Comparison of ENCODE assay signal across 25 cellular contexts in genomic region chr11:77406396-77406795, GRCh38.
DNase-seq lines count a peak whose midpoint lies in the region; TF ChIP-seq lines count a peak whose summit lies in the region.
"Had no signal": no experiment of that assay in that cellular context is flagged by ENCODE, and none has a peak within 500 bp of the region (broad histone marks: within the 10 kb centered on the region; RNA-seq: fewer than 3 reads in every experiment).

No MANE protein-coding gene starts in this region.

- H3K4me1 Mint-ChIP-seq in CD4-positive, alpha-beta memory T cell, result peaks cover 17 to 27% (median 18%) of the 10 kb centered on the region in 4 donors

- no peak overlapping the region for H3K27ac Mint-ChIP-seq in CD4-positive, alpha-beta memory T cell
- H3K27ac Mint-ChIP-seq: activated naive CD8-positive, alpha-beta T cell treated with anti-CD3 and anti-CD28 coated beads, Interleukin-2, amount 50 U/mL, for 24 hours; B cell; stimulated activated effector memory CD8-positive, alpha-beta T cell treated with anti-CD3 and anti-CD28 coated beads, Interleukin-12 subunit alpha, Interleukin-12 subunit beta, amount 100 ng/mL, for 72 hours had no signal

- H3K9me3 Mint-ChIP-seq in CD4-positive, alpha-beta memory T cell, result peaks cover 0 to 3% (median 0%) of the 10 kb centered on the region in 8 donors
- H3K9me3 Mint-ChIP-seq: CD8-positive, alpha-beta memory T cell; H9; naive thymus-derived CD8-positive, alpha-beta T cell; stimulated activated effector memory CD8-positive, alpha-beta T cell treated with anti-CD3 and anti-CD28 coated beads, Interleukin-12 subunit alpha, Interleukin-12 subunit beta, amount 100 ng/mL, for 72 hours had no signal

- H3K4me3 ChIP-seq in thyroid gland (replicated peaks in 1 of 3), result no peak overlapping the region
- no peak overlapping the region for H3K4me3 ChIP-seq in CD4-positive, alpha-beta memory T cell (ENCODE audit: low read length in 2 of 2)
- H3K4me3 ChIP-seq: colonic mucosa, hepatocyte, lung, SK-N-MC, transverse colon had no signal

- 44 to 46% methylated on average over 3 of the region's 3 CpGs for WGBS in thyroid gland, 2 donors

- peaks cover 0 to 5% of the 10 kb centered on the region in 2 donors for H3K36me3 Mint-ChIP-seq in CD4-positive, alpha-beta memory T cell
- H3K36me3 Mint-ChIP-seq: stimulated activated effector memory CD8-positive, alpha-beta T cell treated with anti-CD3 and anti-CD28 coated beads, Interleukin-12 subunit alpha, Interleukin-12 subunit beta, amount 100 ng/mL, for 72 hours had no signal

- POLR2A ChIA-PET in CD4-positive, alpha-beta memory T cell (lab: Charles Lee; ENCODE audit: partially characterized antibody), result no interaction called here

- intact Hi-C loops in thyroid gland (cut with DNase I), result no loop called here
- intact Hi-C loops in CD4-positive, alpha-beta memory T cell (cut with micrococcal nuclease), result no loop called here

- TF ChIP-seq POLR2A in thyroid gland (IDR thresholded peaks at IDR 0.05), result no peak

- no peak for TF ChIP-seq CTCF in thyroid gland (IDR thresholded peaks at IDR 0.05)

- CTCF ChIA-PET in CD4-positive, alpha-beta memory T cell (lab: Charles Lee; ENCODE audit: partially characterized antibody), result no interaction called here

- H3K4me3 Mint-ChIP-seq in CD4-positive, alpha-beta memory T cell, result no peak overlapping the region
- H3K4me3 Mint-ChIP-seq: activated naive CD8-positive, alpha-beta T cell treated with anti-CD3 and anti-CD28 coated beads, Interleukin-2, amount 50 U/mL, for 24 hours; B cell; CD8-positive, alpha-beta memory T cell; H9; stimulated activated effector memory CD8-positive, alpha-beta T cell treated with anti-CD3 and anti-CD28 coated beads, Interleukin-12 subunit alpha, Interleukin-12 subunit beta, amount 100 ng/mL, for 72 hours had no signal

- no peaks in the 10 kb centered on the region for H3K36me3 ChIP-seq in thyroid gland
- H3K36me3 ChIP-seq in CD4-positive, alpha-beta memory T cell (ENCODE audit: insufficient read depth, low read length), result no peaks in the 10 kb centered on the region
- H3K36me3 ChIP-seq: colonic mucosa, transverse colon had no signal

- DNase-seq in SHP77 treated with DMSO at 0.1 percent for 48 hours (lab: John Stamatoyannopoulos, UW) (peak; percentile 5), SHP77 (lab: John Stamatoyannopoulos, UW) (no peak), NCI-H2029 (lab: John Stamatoyannopoulos, UW) (peak; percentile 13), NCI-H774 (lab: John Stamatoyannopoulos, UW) (peak; percentile 13), thyroid gland (peak; percentile 72 to 74)
- no peak for DNase-seq in stimulated activated CD4-positive, alpha-beta T cell treated with anti-CD3 and anti-CD28 coated beads, Interleukin-4, amount 100 ng/mL, for 24 hours
- DNase-seq in CD4-positive, alpha-beta memory T cell, result no peak
- no peak for DNase-seq in activated CD8-positive, alpha-beta memory T cell treated with anti-CD3 and anti-CD28 coated beads, Interleukin-2, amount 50 U/mL, for 4 hours
- DNase-seq: ACHN; activated naive CD4-positive, alpha-beta T cell; activated naive CD8-positive, alpha-beta T cell treated with anti-CD3 and anti-CD28 coated beads, Interleukin-2, amount 50 U/mL, for 24 hours; CD8-positive, alpha-beta memory T cell; colonic mucosa; DMS 273 treated with DMSO at 0.1 percent for 48 hours; effector CD4-positive, alpha-beta T cell; GDM1; H9; naive thymus-derived CD8-positive, alpha-beta T cell; occipital lobe; transverse colon had no signal

- peak overlapping the region; percentile 2 to 14 (median 13) for H3K27ac ChIP-seq in thyroid gland
- no peak overlapping the region for H3K27ac ChIP-seq in CD4-positive, alpha-beta memory T cell (ENCODE audit: low read depth, low read length)
- H3K27ac ChIP-seq: hepatocyte, SK-N-MC had no signal

- no peaks in the 10 kb centered on the region for H3K27me3 ChIP-seq in thyroid gland
- H3K27me3 ChIP-seq in CD4-positive, alpha-beta memory T cell (ENCODE audit: insufficient read depth, low read length), result no peaks in the 10 kb centered on the region
- H3K27me3 ChIP-seq: colonic mucosa, hepatocyte, transverse colon had no signal

- no peaks in the 10 kb centered on the region for H3K9me3 ChIP-seq in thyroid gland
- no peaks in the 10 kb centered on the region for H3K9me3 ChIP-seq in CD4-positive, alpha-beta memory T cell (ENCODE audit: control insufficient read depth in 1 of 2, low read length in 2 of 2)
- H3K9me3 ChIP-seq: colonic mucosa, transverse colon had no signal

- H3K4me1 ChIP-seq in thyroid gland, result peaks cover 52 to 60% of the 10 kb centered on the region in 2 donors
- peaks cover 10% of the 10 kb centered on the region for H3K4me1 ChIP-seq in CD4-positive, alpha-beta memory T cell (ENCODE audit: insufficient read depth, low read length)

- no peaks in the 10 kb centered on the region for H3K27me3 Mint-ChIP-seq in CD4-positive, alpha-beta memory T cell
- H3K27me3 Mint-ChIP-seq: activated naive CD8-positive, alpha-beta T cell treated with anti-CD3 and anti-CD28 coated beads, Interleukin-2, amount 50 U/mL, for 24 hours; B cell; CD8-positive, alpha-beta memory T cell; naive thymus-derived CD8-positive, alpha-beta T cell had no signal

Comparison
In these comparisons a context has a peak if more than half of its experiments do, and no peak if none do; other contexts are left out.
1. DNase-seq: peak in SHP77 treated with DMSO at 0.1 percent for 48 hours (single experiment), NCI-H2029 (single experiment), NCI-H774 (single experiment) and thyroid gland (2 of 2); none in SHP77 (0 of 2), stimulated activated CD4-positive, alpha-beta T cell treated with anti-CD3 and anti-CD28 coated beads, Interleukin-4, amount 100 ng/mL, for 24 hours (single experiment), CD4-positive, alpha-beta memory T cell (0 of 5) and activated CD8-positive, alpha-beta memory T cell treated with anti-CD3 and anti-CD28 coated beads, Interleukin-2, amount 50 U/mL, for 4 hours (single experiment).